Comparison of ENCODE assay signal across 14 cellular contexts in the genomic region with DNA sequence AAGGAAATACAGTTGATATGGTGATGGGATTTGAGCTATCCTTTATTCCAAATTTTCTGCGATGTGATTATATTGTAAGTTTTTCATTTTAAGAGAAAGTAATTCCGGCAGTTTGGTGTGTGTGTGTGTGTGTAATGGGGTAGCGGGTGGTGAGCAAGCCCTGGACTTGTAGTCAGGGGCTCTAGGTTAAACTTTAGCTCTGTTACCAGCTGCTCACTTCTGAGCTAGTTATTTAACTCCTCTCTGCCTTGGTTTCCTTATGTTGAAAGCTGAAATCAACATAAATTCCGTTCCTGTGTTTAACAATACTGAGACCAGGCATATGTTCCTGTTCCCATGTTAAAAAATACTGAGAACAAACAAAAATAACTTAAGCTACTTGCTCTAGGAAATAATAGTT.
DNase-seq lines count a peak whose midpoint lies in the region; ATAC-seq, FAIRE-seq and TF ChIP-seq lines count a peak whose summit lies in the region.
"Had no signal": no experiment of that assay in that cellular context is flagged by ENCODE, and none has a peak within 500 bp of the region (broad histone marks: within the 10 kb centered on the region; RNA-seq: fewer than 3 reads in every experiment).

No MANE protein-coding gene starts in this region.

- peak; percentile 64 for FAIRE-seq in GM18507 (lab: Jason Lieb, UNC)
- FAIRE-seq in astrocyte (lab: Jason Lieb, UNC) = peak; percentile 97
- FAIRE-seq: A204.1, HepG2 had no signal

- no peaks in the 10 kb centered on the region for H4K20me1 ChIP-seq in astrocyte (ENCODE audit: insufficient read depth, low read length)

- TF ChIP-seq CTCF in astrocyte (IDR thresholded peaks at IDR 0.05; ENCODE audit: insufficient read depth, low read depth, low read length) = no peak
- TF ChIP-seq CTCF in mesothelial cell of epicardium (IDR thresholded peaks at IDR 0.05; ENCODE audit: unreplicated experiment) = no peak
- TF ChIP-seq CTCF in WTC11 (IDR thresholded peaks at IDR 0.05) = no peak
- TF ChIP-seq CTCF in foreskin keratinocyte (conservative IDR thresholded peaks at IDR 0.05) = no peak

- H3K27me3 Mint-ChIP-seq in astrocyte (ENCODE audit: low read depth, unreplicated experiment) (no peaks in the 10 kb centered on the region), mesothelial cell of epicardium (ENCODE audit: low read depth) (no peaks in the 10 kb centered on the region), WTC11 (ENCODE audit: low read depth) (no peaks in the 10 kb centered on the region)
- H3K27me3 Mint-ChIP-seq: CD4-positive, alpha-beta memory T cell had no signal

- CTCF ChIA-PET in WTC11 (lab: Charles Lee) = interaction anchor here (1.0 kb wide), 1 partner anchor 8 kb away, joined by 3 read pairs; no protein-coding TSS in a partner anchor

- H3K9me3 ChIP-seq in astrocyte (ENCODE audit: insufficient read depth, low read depth, low read length) (no peaks in the 10 kb centered on the region), SJCRH30 (replicated peaks) (no peaks in the 10 kb centered on the region)
- H3K9me3 ChIP-seq: BE2C had no signal

- POLR2A ChIA-PET in WTC11 (lab: Charles Lee) = no interaction called here

- no peaks in the 10 kb centered on the region for H3K27me3 ChIP-seq in astrocyte (ENCODE audit: insufficient read depth, low read length)
- no peaks in the 10 kb centered on the region for H3K27me3 ChIP-seq in foreskin keratinocyte
- H3K27me3 ChIP-seq in SJCRH30 = no peaks in the 10 kb centered on the region
- H3K27me3 ChIP-seq: BE2C had no signal

- H3K9me3 Mint-ChIP-seq in astrocyte (ENCODE audit: unreplicated experiment) (no peaks in the 10 kb centered on the region), mesothelial cell of epicardium (peaks cover 18% of the 10 kb centered on the region), WTC11 (no peaks in the 10 kb centered on the region)
- H3K9me3 Mint-ChIP-seq: CD4-positive, alpha-beta memory T cell had no signal

- no peak for ATAC-seq in WTC11
- no peak for ATAC-seq in foreskin keratinocyte
- ATAC-seq in GM21381 (IDR thresholded peaks at IDR 0.05; ENCODE audit: unreplicated experiment) = no peak
- ATAC-seq: HepG2 had no signal

- no peak overlapping the region for H3K27ac ChIP-seq in astrocyte (ENCODE audit: low read depth, low read length)
- H3K27ac ChIP-seq in foreskin keratinocyte = no peak overlapping the region
- no peak overlapping the region for H3K27ac ChIP-seq in SJCRH30
- H3K27ac ChIP-seq: C4-2B had no signal

- H2AFZ ChIP-seq in astrocyte (ENCODE audit: low read depth, low read length) = no peak overlapping the region

- H3K36me3 Mint-ChIP-seq in astrocyte (ENCODE audit: low read depth, unreplicated experiment) (no peaks in the 10 kb centered on the region), mesothelial cell of epicardium (no peaks in the 10 kb centered on the region), WTC11 (no peaks in the 10 kb centered on the region)
- H3K36me3 Mint-ChIP-seq: CD4-positive, alpha-beta memory T cell had no signal

- peaks cover 18% of the 10 kb centered on the region for H3K4me1 ChIP-seq in astrocyte (ENCODE audit: insufficient read depth, low read length)
- no peaks in the 10 kb centered on the region for H3K4me1 ChIP-seq in foreskin keratinocyte
- H3K4me1 ChIP-seq in SJCRH30 = no peaks in the 10 kb centered on the region
- H3K4me1 ChIP-seq: BE2C had no signal

- H3K4me3 Mint-ChIP-seq in astrocyte (ENCODE audit: unreplicated experiment) = no peak overlapping the region
- H3K4me3 Mint-ChIP-seq in mesothelial cell of epicardium = no peak overlapping the region
- H3K4me3 Mint-ChIP-seq in WTC11 = no peak overlapping the region
- H3K4me3 Mint-ChIP-seq: CD4-positive, alpha-beta memory T cell; H9 had no signal

- H3K4me2 ChIP-seq in astrocyte (ENCODE audit: low read length) = no peak overlapping the region

- H3K36me3 ChIP-seq in astrocyte (ENCODE audit: insufficient read depth, low read length) (no peaks in the 10 kb centered on the region), SJCRH30 (no peaks in the 10 kb centered on the region)
- H3K36me3 ChIP-seq: BE2C had no signal

- H3K4me3 ChIP-seq in astrocyte (ENCODE audit: insufficient read depth, low read depth, low read length) = no peak overlapping the region
- no peak overlapping the region for H3K4me3 ChIP-seq in SJCRH30

- H3K27ac Mint-ChIP-seq in astrocyte (ENCODE audit: unreplicated experiment) (no peak overlapping the region), mesothelial cell of epicardium (peak overlapping the region; percentile 44), WTC11 (no peak overlapping the region)
- H3K27ac Mint-ChIP-seq: CD4-positive, alpha-beta memory T cell; H9 had no signal

- H3K9ac ChIP-seq in astrocyte (ENCODE audit: low read length) = no peak overlapping the region

- no peaks in the 10 kb centered on the region for H3K79me2 ChIP-seq in astrocyte (ENCODE audit: insufficient read depth, low read length)

- peaks cover 18% of the 10 kb centered on the region for H3K4me1 Mint-ChIP-seq in astrocyte (ENCODE audit: low read depth, unreplicated experiment)
- H3K4me1 Mint-ChIP-seq in mesothelial cell of epicardium = peaks cover 8% of the 10 kb centered on the region
- peaks cover 36% of the 10 kb centered on the region for H3K4me1 Mint-ChIP-seq in WTC11

- DNase-seq in GM18507 (ENCODE audit: extremely low spot score, insufficient read length, low read depth) = no peak
- DNase-seq in astrocyte (ENCODE audit: low read depth) = no peak
- no peak for DNase-seq in mesothelial cell of epicardium (ENCODE audit: low spot score in 2 of 2, unreplicated experiment in 2 of 2)
- DNase-seq in WTC11 (ENCODE audit: low spot score) = no peak
- no peak for DNase-seq in foreskin keratinocyte
- DNase-seq in SJCRH30 = no peak
- DNase-seq: BE2C; CD4-positive, alpha-beta memory T cell; GOT3; H9 had no signal

TF ChIP-seq in WTC11, 78 proteins besides CTCF, POLR2A, EP300 and RAD21:
- TF ChIP-seq SMAD3 (CRISPR knock-in tag; IDR thresholded peaks at IDR 0.05; ENCODE audit: borderline replicate concordance) = no peak
- TF ChIP-seq SOX15 (CRISPR knock-in tag; IDR thresholded peaks at IDR 0.05) = no peak
- no peak for TF ChIP-seq CREB1 (CRISPR knock-in tag; IDR thresholded peaks at IDR 0.05)
- TF ChIP-seq ZNF219 (CRISPR knock-in tag; IDR thresholded peaks at IDR 0.05; ENCODE audit: borderline replicate concordance) = no peak
TF ChIP-seq in WTC11: peak in this region for 0.
